In the genomic region with DNA sequence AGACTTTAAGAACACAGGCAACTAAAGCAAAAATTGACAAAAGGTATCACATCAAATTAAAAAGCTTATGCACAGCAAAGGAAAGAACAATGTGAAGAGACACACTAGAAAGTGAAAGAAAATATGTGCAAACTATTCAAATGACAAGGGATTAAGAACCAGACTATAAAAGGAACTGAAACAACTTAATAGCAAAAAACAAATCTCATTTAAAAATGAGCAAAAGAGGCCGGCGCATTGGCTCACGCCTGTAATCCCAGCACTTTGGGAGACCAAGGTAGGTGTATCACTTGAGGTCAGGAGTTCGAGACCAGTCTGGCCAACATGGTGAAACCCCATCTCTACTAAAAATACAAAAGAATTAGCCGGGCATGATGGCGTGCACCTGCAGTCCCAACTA, we compare ENCODE assay signal across 10 cellular contexts. TPM values are rescaled to one million over a fixed set of nuclear protein-coding genes. Genes with fewer than 3 reads are reported as not detected.
A peak's percentile ranks its signal among the peaks of the same experiment; 100 is the strongest.
DNase-seq lines count a peak whose midpoint lies in the region; ATAC-seq, FAIRE-seq and TF ChIP-seq lines count a peak whose summit lies in the region.
"Had no signal": no experiment of that assay in that cellular context is flagged by ENCODE, and none has a peak within 500 bp of the region (broad histone marks: within the 10 kb centered on the region; RNA-seq: fewer than 3 reads in every experiment).

No MANE protein-coding gene starts in this region.

- DNase-seq in NCI-H187 (lab: John Stamatoyannopoulos, UW) = no peak
- no peak for DNase-seq in GDM1 (lab: John Stamatoyannopoulos, UW)
- no peak for DNase-seq in H54 (ENCODE audit: insufficient read length, low spot score)
- no peak for DNase-seq in cerebellum (ENCODE audit: low spot score)
- DNase-seq: activated naive CD4-positive, alpha-beta T cell treated with anti-CD3 and anti-CD28 coated beads, Interleukin-2, amount 10 ng/mL, durations not matched to agents 7 days and 5 days; heart right ventricle had no signal

- no peak for FAIRE-seq in H54 (lab: Jason Lieb, UNC)

- TF ChIP-seq POLR2A in H54 (IDR thresholded peaks at IDR 0.05; ENCODE audit: low read depth, low read length) = no peak

- ATAC-seq in GM18498 (IDR thresholded peaks at IDR 0.05; ENCODE audit: unreplicated experiment) (peak; percentile 93), GM19455 (IDR thresholded peaks at IDR 0.05; ENCODE audit: unreplicated experiment) (peak; percentile 86), HG02885 (IDR thresholded peaks at IDR 0.05; ENCODE audit: poor library complexity, unreplicated experiment) (peak; percentile 94), HG03571 (IDR thresholded peaks at IDR 0.05; ENCODE audit: unreplicated experiment) (peak; percentile 95)
- ATAC-seq: heart right ventricle had no signal

RNA-seq across cellular contexts. Expression of gene NGLY1, which starts 14.4 kb away (rescaled TPM):
- total RNA-seq in cerebellum = 46.4 TPM

RNA-seq across cellular contexts. Expression of gene OXSM, which starts 21.0 kb away (rescaled TPM):
- 9.0 TPM for total RNA-seq in cerebellum
